Comparison of ENCODE assay signal across 7 cellular contexts in genomic region chr1:147669475-147670318, GRCh38. TPM values are rescaled to one million over a fixed set of nuclear protein-coding genes. Genes with fewer than 3 reads are reported as not detected.
DNase-seq lines count a peak whose midpoint lies in the region; ATAC-seq and TF ChIP-seq lines count a peak whose summit lies in the region.

No MANE protein-coding gene starts in this region.

- intact Hi-C loops in dendritic cell treated with granulocyte-macrophage colony-stimulating factor and Interleukin-4, amounts not matched to agents 40 ng/mL and 50 ng/mL, for 4 days (cut with micrococcal nuclease) = loop anchor here (1.0 kb wide), 1 partner anchor 70 kb away; no protein-coding TSS in a partner anchor
- intact Hi-C loops in right lobe of liver (cut with DNase I) = no loop called here

- no peaks in the 10 kb centered on the region for H3K9me3 ChIP-seq in right lobe of liver

- no peaks in the 10 kb centered on the region for H3K36me3 ChIP-seq in right lobe of liver

- H3K27me3 ChIP-seq in right lobe of liver = no peaks in the 10 kb centered on the region

- peak overlapping the region; percentile 79 for H3K27ac Mint-ChIP-seq in dendritic cell treated with granulocyte-macrophage colony-stimulating factor and Interleukin-4, amounts not matched to agents 40 ng/mL and 50 ng/mL, for 4 days

- peaks cover 16% of the 10 kb centered on the region for H3K4me1 Mint-ChIP-seq in dendritic cell treated with granulocyte-macrophage colony-stimulating factor and Interleukin-4, amounts not matched to agents 40 ng/mL and 50 ng/mL, for 4 days (ENCODE audit: low read depth)

- TF ChIP-seq CTCF in GM13977 (IDR thresholded peaks at IDR 0.05; ENCODE audit: extremely low read depth, insufficient read depth, missing control alignments) = no peak
- TF ChIP-seq CTCF in right lobe of liver (IDR thresholded peaks at IDR 0.05) = no peak

- H3K27ac ChIP-seq in right lobe of liver = peak overlapping the region; percentile 59 to 79 (median 61)

- peaks cover 12% of the 10 kb centered on the region for H3K36me3 Mint-ChIP-seq in dendritic cell treated with granulocyte-macrophage colony-stimulating factor and Interleukin-4, amounts not matched to agents 40 ng/mL and 50 ng/mL, for 4 days (ENCODE audit: low read depth)

- peak; percentile 44 for DNase-seq in GM13977 (ENCODE audit: low spot score)
- DNase-seq in NAMALWA (ENCODE audit: low spot score) = peak; percentile 35
- DNase-seq in activated CD4-positive, alpha-beta T cell treated with anti-CD3 and anti-CD28 coated beads for 1 hour = peak; percentile 19
- DNase-seq in right lobe of liver = peak; percentile 57 to 78 (median 77)
- peak; percentile 36 to 37 for DNase-seq in stimulated activated CD4-positive, alpha-beta T cell treated with anti-CD3 and anti-CD28 coated beads, Interleukin-4, amount 100 ng/mL, for 4 hours

- H3K4me3 Mint-ChIP-seq in dendritic cell treated with granulocyte-macrophage colony-stimulating factor and Interleukin-4, amounts not matched to agents 40 ng/mL and 50 ng/mL, for 4 days = peak overlapping the region; percentile 86

- H3K9me3 Mint-ChIP-seq in dendritic cell treated with granulocyte-macrophage colony-stimulating factor and Interleukin-4, amounts not matched to agents 40 ng/mL and 50 ng/mL, for 4 days = no peaks in the 10 kb centered on the region

- in situ Hi-C loops in GM13977 (cut with MboI; ENCODE audit: low pct_unique_long_range_greater_than_20kb, low sequenced_read_pairs, unreplicated experiment) = no loop called here

- H3K4me3 ChIP-seq in right lobe of liver = peak overlapping the region; percentile 84 to 87 (median 85)

- peaks cover 0 to 9% (median 3%) of the 10 kb centered on the region in 4 donors for H3K4me1 ChIP-seq in right lobe of liver

- peaks cover 8% of the 10 kb centered on the region for H3K27me3 Mint-ChIP-seq in dendritic cell treated with granulocyte-macrophage colony-stimulating factor and Interleukin-4, amounts not matched to agents 40 ng/mL and 50 ng/mL, for 4 days

- under 1% methylated on average over 19 of the region's 53 CpGs for WGBS in right lobe of liver (ENCODE audit: insufficient coverage, low coverage, low lambda C conversion rate, missing lambda C conversion rate)

- TF ChIP-seq POLR2A in right lobe of liver (IDR thresholded peaks at IDR 0.05) = no peak

- ATAC-seq in HG02588 (IDR thresholded peaks at IDR 0.05; ENCODE audit: unreplicated experiment) (peak; percentile 34), right lobe of liver (peak; percentile 56 to 69 (median 64))

RNA-seq across cellular contexts. Expression of gene ACP6, which starts 0.6 kb away (rescaled TPM):
- 10 to 100 TPM in 4 of 6 experiments, 1 to 10 TPM in 2; 6.8 to 17.7 (median 11.9) TPM for total RNA-seq in right lobe of liver

Comparison
In these comparisons a context has a peak if more than half of its experiments do, and no peak if none do; other contexts are left out.
1. Peak in every context shown above with its lines: DNase-seq, ATAC-seq, H3K4me3 ChIP-seq and H3K27ac ChIP-seq.
2. DNase-seq: peak in every context shown above with its lines; median percentile 77 in right lobe of liver; 44 in GM13977; 36 in stimulated activated CD4-positive, alpha-beta T cell treated with anti-CD3 and anti-CD28 coated beads, Interleukin-4, amount 100 ng/mL, for 4 hours; 35 in NAMALWA; 19 in activated CD4-positive, alpha-beta T cell treated with anti-CD3 and anti-CD28 coated beads for 1 hour.